In genomic region chr13:19644947-19645439, GRCh38 we compare ENCODE assay signal across 1 cellular context.
TF ChIP-seq lines count a peak whose summit lies in the region.

No MANE protein-coding gene starts in this region.

TF ChIP-seq in GM23338, 12 proteins besides CTCF, POLR2A, EP300 and RAD21 (continued from another document):
- TF ChIP-seq ETS1 (IDR thresholded peaks at IDR 0.05) = no peak
